Comparison of ENCODE assay signal across 9 cellular contexts in genomic region chr15:81939604-81940440, GRCh38.
DNase-seq lines count a peak whose midpoint lies in the region; ATAC-seq and TF ChIP-seq lines count a peak whose summit lies in the region.
"Had no signal": no experiment of that assay in that cellular context is flagged by ENCODE, and none has a peak within 500 bp of the region (broad histone marks: within the 10 kb centered on the region; RNA-seq: fewer than 3 reads in every experiment).

No MANE protein-coding gene starts in this region.

- peaks cover 23% of the 10 kb centered on the region for H3K4me1 Mint-ChIP-seq in endodermal cell

- peak; percentile 66 for TF ChIP-seq CTCF in AG04450 (IDR thresholded peaks at IDR 0.05; ENCODE audit: low read depth, low read length)
- TF ChIP-seq CTCF in GM06990 (IDR thresholded peaks at IDR 0.05; ENCODE audit: insufficient read depth, low read length, poor library complexity, severe bottlenecking), result peak; percentile 63
- peak; percentile 91 for TF ChIP-seq CTCF in endodermal cell (conservative IDR thresholded peaks at IDR 0.05)
- TF ChIP-seq CTCF in psoas muscle (IDR thresholded peaks at IDR 0.05), result peak; percentile 57

- peak; percentile 24 for DNase-seq in AG04450 (ENCODE audit: low read depth, low spot score)
- DNase-seq in GM06990 (ENCODE audit: extremely low read depth, insufficient read length), result no peak
- DNase-seq in NCI-H748 treated with DMSO at 0.1 percent for 48 hours (lab: John Stamatoyannopoulos, UW), result peak; percentile 24
- peak; percentile 61 for DNase-seq in endodermal cell
- no peak for DNase-seq in psoas muscle
- DNase-seq in glomerular visceral epithelial cell (ENCODE audit: extremely low spot score), result no peak
- DNase-seq in central memory CD4-positive, alpha-beta T cell, result no peak

- H3K27ac Mint-ChIP-seq in endodermal cell, result no peak overlapping the region

- H3K9me3 Mint-ChIP-seq in endodermal cell, result no peaks in the 10 kb centered on the region

- H3K27ac ChIP-seq in AG04450 (ENCODE audit: low read depth, low read length), result peak overlapping the region; percentile 62
- H3K27ac ChIP-seq in endodermal cell (ENCODE audit: low read depth, low read length), result no peak overlapping the region
- no peak overlapping the region for H3K27ac ChIP-seq in psoas muscle

- WGBS in endodermal cell (ENCODE audit: insufficient coverage in 1 of 2, insufficient read length in 1 of 2), 2 experiments, result 22 to 24% methylated on average over 3 to 5 of the region's 5 CpGs
- 33 to 38% (median 38%) methylated on average over 5 of the region's 5 CpGs for WGBS in psoas muscle, 3 donors

- peaks cover 2% of the 10 kb centered on the region for H3K36me3 Mint-ChIP-seq in endodermal cell (ENCODE audit: low read depth)

- ATAC-seq in psoas muscle, result no peak
- no peak for ATAC-seq in GM18519 (IDR thresholded peaks at IDR 0.05; ENCODE audit: low FRiP score, unreplicated experiment)

- no peak overlapping the region for H3K9ac ChIP-seq in endodermal cell (ENCODE audit: extremely low read depth, low read length, poor library complexity, severe bottlenecking)

- CTCF ChIA-PET in AG04450 (lab: Charles Lee), result interaction anchor here (0.6 to 2.5 kb wide), 14 partner anchors 9 to 665 kb away, joined by 3 to 17 read pairs (median 4); no protein-coding TSS in a partner anchor

- H3K36me3 ChIP-seq in GM06990 (ENCODE audit: control insufficient read depth, insufficient read depth, low read length) (no peaks in the 10 kb centered on the region), endodermal cell (ENCODE audit: control insufficient read depth, insufficient read depth, low read length) (no peaks in the 10 kb centered on the region), psoas muscle (ENCODE audit: insufficient read depth in 1 of 2, low read depth in 1 of 2) (no peaks in the 10 kb centered on the region)

- intact Hi-C loops in psoas muscle (cut with DNase I), result no loop called here

- H3K4me3 ChIP-seq in AG04450 (ENCODE audit: low read depth, low read length) (no peak overlapping the region), GM06990 (replicated peaks; ENCODE audit: low read depth, low read length) (no peak overlapping the region), endodermal cell (ENCODE audit: low read length) (no peak overlapping the region), psoas muscle (no peak overlapping the region)
- H3K4me3 ChIP-seq: lung had no signal

- peaks cover 2% of the 10 kb centered on the region for H3K27me3 Mint-ChIP-seq in endodermal cell (ENCODE audit: insufficient read depth)

- H3K27me3 ChIP-seq in AG04450 (ENCODE audit: control insufficient read depth, insufficient read depth, low read length), result no peaks in the 10 kb centered on the region
- no peaks in the 10 kb centered on the region for H3K27me3 ChIP-seq in GM06990 (replicated peaks; ENCODE audit: control insufficient read depth, insufficient read depth, low read length)
- no peaks in the 10 kb centered on the region for H3K27me3 ChIP-seq in endodermal cell (ENCODE audit: control insufficient read depth, insufficient read depth, low read length, poor library complexity, severe bottlenecking)
- no peaks in the 10 kb centered on the region for H3K27me3 ChIP-seq in psoas muscle (ENCODE audit: insufficient read depth in 3 of 3, low read length in 2 of 3)

- H3K4me1 ChIP-seq in endodermal cell (ENCODE audit: control insufficient read depth, insufficient read depth, low read length) (peaks cover 6% of the 10 kb centered on the region), psoas muscle (no peaks in the 10 kb centered on the region)

- POLR2A ChIA-PET in AG04450 (lab: Yijun Ruan, JAX), result interaction anchor here (0.8 to 1.7 kb wide), 3 partner anchors 9 to 297 kb away, joined by 5 to 8 read pairs (median 5); partner anchors contain the start of gene MEX3B

- H3K9me3 ChIP-seq in AG04450 (ENCODE audit: control insufficient read depth, insufficient read depth, low read length), result no peaks in the 10 kb centered on the region
- no peaks in the 10 kb centered on the region for H3K9me3 ChIP-seq in endodermal cell (ENCODE audit: control insufficient read depth, low read length)
- H3K9me3 ChIP-seq in psoas muscle, result peaks cover 16% of the 10 kb centered on the region

- H3K4me3 Mint-ChIP-seq in endodermal cell, result no peak overlapping the region

Comparison
In these comparisons a context has a peak if more than half of its experiments do, and no peak if none do; other contexts are left out.
1. DNase-seq: peak in AG04450 (single experiment), NCI-H748 treated with DMSO at 0.1 percent for 48 hours (single experiment) and endodermal cell (single experiment); none in GM06990 (single experiment), psoas muscle (0 of 2), glomerular visceral epithelial cell (single experiment) and central memory CD4-positive, alpha-beta T cell (single experiment).
2. Peak in every context shown above with its lines, with median percentiles within 50 percentile points of each other: CTCF ChIP-seq.